Comparison of ENCODE assay signal across 7 cellular contexts in genomic region chr16:51762081-51762995, GRCh38.
A peak's percentile ranks its signal among the peaks of the same experiment; 100 is the strongest.
DNase-seq lines count a peak whose midpoint lies in the region; FAIRE-seq and TF ChIP-seq lines count a peak whose summit lies in the region.

No MANE protein-coding gene starts in this region.

- in situ Hi-C loops in GM23248 (cut with MboI): no loop called here

- H3K36me3 ChIP-seq in GM23248 (ENCODE audit: low read depth): no peaks in the 10 kb centered on the region
- no peaks in the 10 kb centered on the region for H3K36me3 ChIP-seq in ascending aorta
- no peaks in the 10 kb centered on the region for H3K36me3 ChIP-seq in small intestine (ENCODE audit: control insufficient read depth in 2 of 2, insufficient read depth in 2 of 2, low read length in 2 of 2)

- peak overlapping the region; percentile 62; the same call in 1 of the 2 replicates for H2AFZ ChIP-seq in GM23248

- H3K27me3 ChIP-seq in GM23248 (replicated peaks; ENCODE audit: insufficient read depth) (peaks cover 10% of the 10 kb centered on the region; the same call in 1 of the 2 replicates), ascending aorta (no peaks in the 10 kb centered on the region), small intestine (ENCODE audit: control insufficient read depth in 2 of 2, insufficient read depth in 2 of 2, low read length in 2 of 2) (peaks cover 0 to 2% of the 10 kb centered on the region in 2 donors)

- H3K4me1 ChIP-seq in GM23248 (ENCODE audit: insufficient read depth): no peaks in the 10 kb centered on the region
- H3K4me1 ChIP-seq in ascending aorta: no peaks in the 10 kb centered on the region
- no peaks in the 10 kb centered on the region for H3K4me1 ChIP-seq in small intestine (ENCODE audit: control insufficient read depth in 2 of 2, insufficient read depth in 1 of 2, low read depth in 1 of 2, low read length in 1 of 2)

- H4K20me1 ChIP-seq in GM23248 (ENCODE audit: insufficient read depth): no peaks in the 10 kb centered on the region

- DNase-seq in GM10266 (ENCODE audit: extremely low spot score): peak; percentile 63
- DNase-seq in GM23248: peak; percentile 89
- DNase-seq in KG1 (lab: John Stamatoyannopoulos, UW): peak; percentile 57
- peak; percentile 43 for DNase-seq in RCC 7860 (ENCODE audit: low spot score)
- no peak for DNase-seq in ascending aorta (ENCODE audit: low spot score in 2 of 2)
- DNase-seq in hippocampal formation (lab: John Stamatoyannopoulos, UW): peak; percentile 77 to 79
- peak; percentile 52 for DNase-seq in small intestine

- H3K9ac ChIP-seq in GM23248: no peak overlapping the region

- no peaks in the 10 kb centered on the region for H3F3A ChIP-seq in GM23248 (ENCODE audit: insufficient read depth)

- H3K9me3 ChIP-seq in GM23248 (ENCODE audit: low read depth): no peaks in the 10 kb centered on the region
- H3K9me3 ChIP-seq in ascending aorta: no peaks in the 10 kb centered on the region
- H3K9me3 ChIP-seq in small intestine (ENCODE audit: control insufficient read depth, low read depth): no peaks in the 10 kb centered on the region

- peak; percentile 98 for TF ChIP-seq CTCF in GM10266 (IDR thresholded peaks at IDR 0.05; ENCODE audit: control insufficient read depth, insufficient read depth, low read depth, missing control alignments)
- peak; percentile 20 to 67 (median 25) for TF ChIP-seq CTCF in ascending aorta (IDR thresholded peaks at IDR 0.05)

- H3K4me2 ChIP-seq in GM23248 (ENCODE audit: unreplicated experiment): peak overlapping the region; percentile 39

- H3K9me2 ChIP-seq in GM23248 (ENCODE audit: insufficient read depth): no peaks in the 10 kb centered on the region

- 26 to 28% methylated on average over 30 of the region's 30 CpGs for WGBS in GM23248 (ENCODE audit: low coverage in 1 of 2, low lambda C conversion rate in 2 of 2, missing lambda C conversion rate in 2 of 2), 2 experiments
- 20 to 21% (median 20%) methylated on average over 30 of the region's 30 CpGs for WGBS in small intestine, 3 donors

- FAIRE-seq in RCC 7860 (lab: Jason Lieb, UNC): peak; percentile 45
- no peak for FAIRE-seq in small intestine (lab: Jason Lieb, UNC)

- no peaks in the 10 kb centered on the region for H3K79me2 ChIP-seq in GM23248 (ENCODE audit: insufficient read depth)

- intact Hi-C loops in ascending aorta (cut with DNase I): no loop called here

- H3K27ac ChIP-seq in GM23248 (no peak overlapping the region), ascending aorta (no peak overlapping the region), small intestine (ENCODE audit: low read depth in 1 of 2, low read length in 1 of 2) (no peak overlapping the region)

- H3K4me3 ChIP-seq in GM23248 (peak overlapping the region; percentile 46; the same call in 1 of the 2 replicates), ascending aorta (no peak overlapping the region), small intestine (ENCODE audit: low read depth in 1 of 2, low read length in 2 of 2) (no peak overlapping the region)

Comparison
In these comparisons a context has a peak if more than half of its experiments do, and no peak if none do; other contexts are left out.
1. DNase-seq: peak in GM10266 (single experiment), GM23248 (single experiment), KG1 (single experiment), RCC 7860 (single experiment), hippocampal formation (2 of 2) and small intestine (single experiment); none in ascending aorta (0 of 2).